Comparison of ENCODE assay signal across 11 cellular contexts in genomic region chr10:8088504-8088903, GRCh38. TPM values are rescaled to one million over a fixed set of nuclear protein-coding genes. Genes with fewer than 3 reads are reported as not detected.
DNase-seq lines count a peak whose midpoint lies in the region; ATAC-seq and TF ChIP-seq lines count a peak whose summit lies in the region.
"Had no signal": no experiment of that assay in that cellular context is flagged by ENCODE, and none has a peak within 500 bp of the region (broad histone marks: within the 10 kb centered on the region; RNA-seq: fewer than 3 reads in every experiment).

No MANE protein-coding gene starts in this region.

- no peaks in the 10 kb centered on the region for H3K27me3 ChIP-seq in CD8-positive, alpha-beta memory T cell (ENCODE audit: insufficient read depth, low read length, poor library complexity, severe bottlenecking)

- peak overlapping the region; percentile 27 to 81 (median 65) for H3K27ac Mint-ChIP-seq in CD8-positive, alpha-beta memory T cell
- H3K27ac Mint-ChIP-seq in activated T-helper 17 cell treated with anti-CD3 and anti-CD28 coated beads, Interleukin-2, amount 50 U/mL, for 72 hours: no peak overlapping the region
- no peak overlapping the region for H3K27ac Mint-ChIP-seq in type B pancreatic cell

- in situ Hi-C loops in G401 (cut with HindIII; ENCODE audit: low sequenced_read_pairs): no loop called here

- H3K4me1 Mint-ChIP-seq in CD8-positive, alpha-beta memory T cell: peaks cover 11 to 28% (median 26%) of the 10 kb centered on the region in 3 donors
- H3K4me1 Mint-ChIP-seq in activated T-helper 17 cell treated with anti-CD3 and anti-CD28 coated beads, Interleukin-2, amount 50 U/mL, for 72 hours: peaks cover 11% of the 10 kb centered on the region
- H3K4me1 Mint-ChIP-seq in type B pancreatic cell (ENCODE audit: unreplicated experiment): peaks cover 4% of the 10 kb centered on the region

- POLR2A ChIA-PET in CD8-positive, alpha-beta memory T cell (lab: Charles Lee): no interaction called here

- peaks cover 17% of the 10 kb centered on the region for H3K4me1 ChIP-seq in CD8-positive, alpha-beta memory T cell (ENCODE audit: insufficient read depth, low read length)

- ATAC-seq in GM19328 (IDR thresholded peaks at IDR 0.05; ENCODE audit: unreplicated experiment): peak; percentile 79
- peak; percentile 82 for ATAC-seq in HG03159 (IDR thresholded peaks at IDR 0.05; ENCODE audit: unreplicated experiment)
- peak; percentile 94 for ATAC-seq in activated T-helper 17 cell treated with anti-CD3 and anti-CD28 coated beads, Interleukin-2, amount 50 U/mL, for 72 hours (replicated peaks)
- ATAC-seq: K562 had no signal

- H3K9me3 ChIP-seq in CD8-positive, alpha-beta memory T cell (ENCODE audit: low read length): no peaks in the 10 kb centered on the region

- TF ChIP-seq CTCF in type B pancreatic cell (conservative IDR thresholded peaks at IDR 0.05): no peak

- no peak overlapping the region for H3K27ac ChIP-seq in CD8-positive, alpha-beta memory T cell (ENCODE audit: low read depth, low read length)

- peaks cover 0 to 4% (median 3%) of the 10 kb centered on the region in 3 donors for H3K36me3 Mint-ChIP-seq in CD8-positive, alpha-beta memory T cell
- H3K36me3 Mint-ChIP-seq in activated T-helper 17 cell treated with anti-CD3 and anti-CD28 coated beads, Interleukin-2, amount 50 U/mL, for 72 hours (ENCODE audit: low read depth): no peaks in the 10 kb centered on the region
- H3K36me3 Mint-ChIP-seq in type B pancreatic cell: no peaks in the 10 kb centered on the region

- peak overlapping the region in 4 of 7 donors; percentile 28 to 59 (median 55) for H3K4me3 Mint-ChIP-seq in CD8-positive, alpha-beta memory T cell
- H3K4me3 Mint-ChIP-seq in activated T-helper 17 cell treated with anti-CD3 and anti-CD28 coated beads, Interleukin-2, amount 50 U/mL, for 72 hours: no peak overlapping the region
- no peak overlapping the region for H3K4me3 Mint-ChIP-seq in type B pancreatic cell

- no peak overlapping the region for H3K4me3 ChIP-seq in CD8-positive, alpha-beta memory T cell (ENCODE audit: low read length)
- H3K4me3 ChIP-seq: K562 had no signal

- DNase-seq in CD8-positive, alpha-beta memory T cell: peak; percentile 10 to 65 (median 40)
- no peak for DNase-seq in type B pancreatic cell (ENCODE audit: extremely low spot score, unreplicated experiment)
- DNase-seq in G401 (ENCODE audit: low spot score): no peak
- DNase-seq in mesenteric fat pad (ENCODE audit: low spot score): no peak
- no peak for DNase-seq in LoVo (ENCODE audit: low spot score)
- DNase-seq: COR-L47, retina had no signal

- H3K27me3 Mint-ChIP-seq in CD8-positive, alpha-beta memory T cell: no peaks in the 10 kb centered on the region
- no peaks in the 10 kb centered on the region for H3K27me3 Mint-ChIP-seq in activated T-helper 17 cell treated with anti-CD3 and anti-CD28 coated beads, Interleukin-2, amount 50 U/mL, for 72 hours
- no peaks in the 10 kb centered on the region for H3K27me3 Mint-ChIP-seq in type B pancreatic cell

- CTCF ChIA-PET in CD8-positive, alpha-beta memory T cell (lab: Charles Lee): no interaction called here

- H3K9me3 Mint-ChIP-seq in CD8-positive, alpha-beta memory T cell: no peaks in the 10 kb centered on the region
- H3K9me3 Mint-ChIP-seq in activated T-helper 17 cell treated with anti-CD3 and anti-CD28 coated beads, Interleukin-2, amount 50 U/mL, for 72 hours: no peaks in the 10 kb centered on the region
- no peaks in the 10 kb centered on the region for H3K9me3 Mint-ChIP-seq in type B pancreatic cell

- no peaks in the 10 kb centered on the region for H3K36me3 ChIP-seq in CD8-positive, alpha-beta memory T cell (ENCODE audit: insufficient read depth, low read length)

RNA-seq across cellular contexts. Expression of gene GATA3, which starts 34.0 kb away (rescaled TPM):
- 10 to 100 TPM; 48.9 to 53.3 TPM for total RNA-seq in CD8-positive, alpha-beta memory T cell
- 58.6 TPM for polyA plus RNA-seq in CD8-positive, alpha-beta memory T cell
- 10 to 100 TPM; 14.2 to 25.2 TPM for total RNA-seq in activated T-helper 17 cell treated with anti-CD3 and anti-CD28 coated beads, Interleukin-2, amount 50 U/mL, for 72 hours
- total RNA-seq in type B pancreatic cell (ENCODE audit: low replicate concordance) (18.5 and 71.4 TPM in 2 replicates), mesenteric fat pad (5.5 TPM)
- not detected in 2 replicates for total RNA-seq in G401 (2014; rRNA removed; shearing (Covaris generic))

Comparison
In these comparisons a context has a peak if more than half of its experiments do, and no peak if none do; other contexts are left out.
1. DNase-seq: peak in CD8-positive, alpha-beta memory T cell (5 of 5); none in type B pancreatic cell (single experiment), G401 (single experiment), mesenteric fat pad (single experiment) and LoVo (single experiment).
2. H3K27ac Mint-ChIP-seq: peak in CD8-positive, alpha-beta memory T cell (8 of 8); none in activated T-helper 17 cell treated with anti-CD3 and anti-CD28 coated beads, Interleukin-2, amount 50 U/mL, for 72 hours (single experiment) and type B pancreatic cell (single experiment).
3. H3K4me3 Mint-ChIP-seq: peak in CD8-positive, alpha-beta memory T cell (4 of 7); none in activated T-helper 17 cell treated with anti-CD3 and anti-CD28 coated beads, Interleukin-2, amount 50 U/mL, for 72 hours (single experiment) and type B pancreatic cell (single experiment).
4. Peak in every context shown above with its lines, with median percentiles within 50 percentile points of each other: ATAC-seq.